In the genomic region with DNA sequence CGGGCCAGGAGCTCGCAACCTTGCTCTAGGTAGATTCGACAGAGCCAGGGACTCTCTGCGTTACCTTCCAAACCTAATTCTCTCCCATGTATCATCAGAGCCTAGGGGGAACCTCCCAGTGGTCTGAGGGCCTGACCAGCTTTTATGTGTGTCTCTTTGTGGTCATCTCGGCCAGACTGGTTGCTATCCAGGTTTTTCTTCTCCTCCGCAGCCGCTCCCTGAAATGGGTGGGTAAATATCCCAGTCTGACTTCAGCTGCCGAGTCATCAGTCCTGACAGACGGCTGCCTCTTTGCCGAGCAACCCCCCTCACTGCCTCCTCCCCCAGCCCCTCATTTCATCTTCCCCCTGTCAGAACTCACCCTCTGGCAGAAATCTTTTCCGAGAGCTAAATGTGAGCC, we compare ENCODE assay signal across 23 cellular contexts.
DNase-seq lines count a peak whose midpoint lies in the region; ATAC-seq, FAIRE-seq and TF ChIP-seq lines count a peak whose summit lies in the region.
"Had no signal": no experiment of that assay in that cellular context is flagged by ENCODE, and none has a peak within 500 bp of the region (broad histone marks: within the 10 kb centered on the region; RNA-seq: fewer than 3 reads in every experiment).

No MANE protein-coding gene starts in this region.

- H3K27me3 ChIP-seq in GM23338 (ENCODE audit: insufficient read depth): no peaks in the 10 kb centered on the region
- no peaks in the 10 kb centered on the region for H3K27me3 ChIP-seq in iPS-20b (ENCODE audit: insufficient read depth, low read length)
- no peaks in the 10 kb centered on the region for H3K27me3 ChIP-seq in neural cell (ENCODE audit: insufficient read depth, low read depth, low read length)
- no peaks in the 10 kb centered on the region for H3K27me3 ChIP-seq in smooth muscle cell (ENCODE audit: low read depth)

- no peaks in the 10 kb centered on the region for H3K9me3 ChIP-seq in iPS-20b (ENCODE audit: insufficient read depth, low read depth, low read length)
- H3K9me3 ChIP-seq in neural cell (ENCODE audit: low read length): no peaks in the 10 kb centered on the region
- no peaks in the 10 kb centered on the region for H3K9me3 ChIP-seq in smooth muscle cell (replicated peaks; ENCODE audit: low read depth)

- H2AFZ ChIP-seq in GM23338 (peak overlapping the region; percentile 92), neural cell (ENCODE audit: low read depth, low read length) (no peak overlapping the region), smooth muscle cell (ENCODE audit: low read depth) (no peak overlapping the region)

- H3K9me2 ChIP-seq in GM23338 (ENCODE audit: insufficient read depth) (0 out of 2 replicates have a peak, but pooled peaks cover 5% of the 10 kb centered on the region), neural cell (ENCODE audit: insufficient read depth, low read length) (no peaks in the 10 kb centered on the region)

- H3K9me3 Mint-ChIP-seq in GM23338: no peaks in the 10 kb centered on the region
- H3K9me3 Mint-ChIP-seq: CD14-positive monocyte, IgD-negative memory B cell had no signal

- H3K36me3 Mint-ChIP-seq in GM23338 (ENCODE audit: low read depth): no peaks in the 10 kb centered on the region
- H3K36me3 Mint-ChIP-seq: CD14-positive monocyte, IgD-negative memory B cell had no signal

- H3K79me2 ChIP-seq in GM23338 (replicated peaks; ENCODE audit: insufficient read depth) (no peaks in the 10 kb centered on the region), neural cell (replicated peaks; ENCODE audit: insufficient read depth, low read length) (no peaks in the 10 kb centered on the region), smooth muscle cell (ENCODE audit: low read depth) (no peaks in the 10 kb centered on the region)

- ATAC-seq in GM23338 (peak; percentile 40), GM21360 (IDR thresholded peaks at IDR 0.05; ENCODE audit: unreplicated experiment) (no peak)
- ATAC-seq: HCT116 had no signal

- peak; percentile 47 for TF ChIP-seq EP300 in neural cell (conservative IDR thresholded peaks at IDR 0.05; ENCODE audit: poor library complexity, severe bottlenecking)

- DNase-seq in GM23338 (ENCODE audit: low spot score): peak; percentile 9
- no peak for DNase-seq in smooth muscle cell (lab: John Stamatoyannopoulos, UW; ENCODE audit: unreplicated experiment)
- no peak for DNase-seq in GM19239 (ENCODE audit: insufficient read length, low spot score)
- no peak for DNase-seq in stimulated activated CD4-positive, alpha-beta T cell treated with anti-CD3 and anti-CD28 coated beads, Interleukin-4, amount 100 ng/mL, for 4 hours
- DNase-seq: DMS53, GF-D8, NCI-H1105, NCI-H146, NCI-H2081, NCI-H2171, NCI-H345, NCI-H524, NCI-H774, OCI-M1, Right ventricle myocardium superior had no signal

- H3K4me3 Mint-ChIP-seq in GM23338: no peak overlapping the region
- H3K4me3 Mint-ChIP-seq: B cell, CD14-positive monocyte, IgD-negative memory B cell had no signal

- peaks cover 10% of the 10 kb centered on the region for H3K4me1 ChIP-seq in GM23338 (ENCODE audit: insufficient read depth)
- H3K4me1 ChIP-seq in iPS-20b (ENCODE audit: insufficient read depth, low read length): peaks cover 6% of the 10 kb centered on the region; the same call in 1 of the 2 replicates
- peaks cover 38% of the 10 kb centered on the region for H3K4me1 ChIP-seq in smooth muscle cell (ENCODE audit: low read depth)

- 50% methylated on average over 11 of the region's 11 CpGs for WGBS in smooth muscle cell (ENCODE audit: low lambda C conversion rate)

- TF ChIP-seq RAD21 in neural cell (conservative IDR thresholded peaks at IDR 0.05): peak; percentile 8

- peak overlapping the region; percentile 48; the same call in 1 of the 2 replicates for H3K4me2 ChIP-seq in GM23338
- no peak overlapping the region for H3K4me2 ChIP-seq in neural cell (ENCODE audit: low read length)
- peak overlapping the region; percentile 13 for H3K4me2 ChIP-seq in smooth muscle cell

- FAIRE-seq in GM19239 (lab: Jason Lieb, UNC): no peak
- FAIRE-seq: D721Med had no signal

- peak overlapping the region; percentile 32; the same call in 1 of the 2 replicates for H3K9ac ChIP-seq in iPS-20b (ENCODE audit: low read depth, low read length)
- H3K9ac ChIP-seq in neural cell (ENCODE audit: low read length): peak overlapping the region; percentile 51
- no peak overlapping the region for H3K9ac ChIP-seq in smooth muscle cell (ENCODE audit: low read depth)

- H4K20me1 ChIP-seq in GM23338 (replicated peaks; ENCODE audit: insufficient read depth) (no peaks in the 10 kb centered on the region), neural cell (ENCODE audit: insufficient read depth) (no peaks in the 10 kb centered on the region), smooth muscle cell (ENCODE audit: low read depth) (no peaks in the 10 kb centered on the region)

- no peak overlapping the region; the same call in 1 of the 2 replicates for H3K27ac Mint-ChIP-seq in GM23338
- H3K27ac Mint-ChIP-seq: B cell, IgD-negative memory B cell had no signal

- H3K27me3 Mint-ChIP-seq in GM23338 (ENCODE audit: insufficient read depth, low read depth, poor library complexity): peaks cover 4% of the 10 kb centered on the region

- H3K4me3 ChIP-seq in GM23338: no peak overlapping the region
- no peak overlapping the region for H3K4me3 ChIP-seq in iPS-20b (ENCODE audit: low read length)
- H3K4me3 ChIP-seq in neural cell (ENCODE audit: low read length): peak overlapping the region; percentile 33
- H3K4me3 ChIP-seq in smooth muscle cell: no peak overlapping the region

- H3K27ac ChIP-seq in GM23338 (ENCODE audit: low read depth): no peak overlapping the region
- no peak overlapping the region for H3K27ac ChIP-seq in iPS-20b (ENCODE audit: low read length)
- peak overlapping the region; percentile 83 for H3K27ac ChIP-seq in neural cell (ENCODE audit: low read length)
- H3K27ac ChIP-seq in smooth muscle cell (ENCODE audit: low read depth): no peak overlapping the region

- H3K36me3 ChIP-seq in GM23338 (ENCODE audit: insufficient read depth): no peaks in the 10 kb centered on the region
- H3K36me3 ChIP-seq in iPS-20b (ENCODE audit: insufficient read depth, low read depth, low read length): no peaks in the 10 kb centered on the region
- H3K36me3 ChIP-seq in neural cell (ENCODE audit: insufficient read depth, low read length): no peaks in the 10 kb centered on the region
- no peaks in the 10 kb centered on the region for H3K36me3 ChIP-seq in smooth muscle cell (ENCODE audit: low read depth)

- H3F3A ChIP-seq in GM23338 (replicated peaks; ENCODE audit: low read depth) (no peaks in the 10 kb centered on the region), neural cell (ENCODE audit: insufficient read depth, low read length, poor library complexity, severe bottlenecking) (peaks cover 7% of the 10 kb centered on the region), smooth muscle cell (ENCODE audit: low read depth) (no peaks in the 10 kb centered on the region)

- no peak for TF ChIP-seq CTCF in GM23338 (conservative IDR thresholded peaks at IDR 0.05; ENCODE audit: low read depth in 2 of 2)
- no peak for TF ChIP-seq CTCF in neural cell (IDR thresholded peaks at IDR 0.05; ENCODE audit: poor library complexity, severe bottlenecking)
- no peak for TF ChIP-seq CTCF in smooth muscle cell (IDR thresholded peaks at IDR 0.05; ENCODE audit: borderline replicate concordance, insufficient read depth, poor library complexity, severe bottlenecking)

- H3K4me1 Mint-ChIP-seq in GM23338: peaks cover 42% of the 10 kb centered on the region
- H3K4me1 Mint-ChIP-seq: B cell, CD14-positive monocyte, IgD-negative memory B cell had no signal

TF ChIP-seq in GM23338, 12 proteins besides CTCF, POLR2A, EP300 and RAD21 (continues in another document):
- TF ChIP-seq EZH2phosphoT487 (IDR thresholded peaks at IDR 0.05; ENCODE audit: unreplicated experiment): no peak
- TF ChIP-seq, protein P1, sequence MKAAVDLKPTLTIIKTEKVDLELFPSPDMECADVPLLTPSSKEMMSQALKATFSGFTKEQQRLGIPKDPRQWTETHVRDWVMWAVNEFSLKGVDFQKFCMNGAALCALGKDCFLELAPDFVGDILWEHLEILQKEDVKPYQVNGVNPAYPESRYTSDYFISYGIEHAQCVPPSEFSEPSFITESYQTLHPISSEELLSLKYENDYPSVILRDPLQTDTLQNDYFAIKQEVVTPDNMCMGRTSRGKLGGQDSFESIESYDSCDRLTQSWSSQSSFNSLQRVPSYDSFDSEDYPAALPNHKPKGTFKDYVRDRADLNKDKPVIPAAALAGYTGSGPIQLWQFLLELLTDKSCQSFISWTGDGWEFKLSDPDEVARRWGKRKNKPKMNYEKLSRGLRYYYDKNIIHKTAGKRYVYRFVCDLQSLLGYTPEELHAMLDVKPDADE (IDR thresholded peaks at IDR 0.05): no peak
- TF ChIP-seq ZNF331 (CRISPR knock-in tag; IDR thresholded peaks at IDR 0.05; ENCODE audit: low read depth): no peak
- TF ChIP-seq EZH2 (IDR thresholded peaks at IDR 0.05; ENCODE audit: low read depth, unreplicated experiment): no peak
- no peak for TF ChIP-seq CREB1 (CRISPR knock-in tag; IDR thresholded peaks at IDR 0.05; ENCODE audit: low read depth)
- no peak for TF ChIP-seq ZNF114 (CRISPR knock-in tag; IDR thresholded peaks at IDR 0.05)
- TF ChIP-seq STAT1 (IDR thresholded peaks at IDR 0.05; ENCODE audit: unreplicated experiment): no peak

TF ChIP-seq in neural cell, 6 proteins besides CTCF, POLR2A, EP300 and RAD21 (continues in another document):
- TF ChIP-seq MXI1 (conservative IDR thresholded peaks at IDR 0.05; ENCODE audit: poor library complexity, severe bottlenecking) (no peak), EZH2 (IDR thresholded peaks at IDR 0.05; ENCODE audit: borderline replicate concordance, insufficient read depth, low read length, poor library complexity, severe bottlenecking) (no peak), SMC3 (conservative IDR thresholded peaks at IDR 0.05; ENCODE audit: poor library complexity) (no peak), POLR2AphosphoS5 (IDR thresholded peaks at IDR 0.05) (peak; percentile 55)
